8 cellular contexts compared by ENCODE assay signal in the genomic region with DNA sequence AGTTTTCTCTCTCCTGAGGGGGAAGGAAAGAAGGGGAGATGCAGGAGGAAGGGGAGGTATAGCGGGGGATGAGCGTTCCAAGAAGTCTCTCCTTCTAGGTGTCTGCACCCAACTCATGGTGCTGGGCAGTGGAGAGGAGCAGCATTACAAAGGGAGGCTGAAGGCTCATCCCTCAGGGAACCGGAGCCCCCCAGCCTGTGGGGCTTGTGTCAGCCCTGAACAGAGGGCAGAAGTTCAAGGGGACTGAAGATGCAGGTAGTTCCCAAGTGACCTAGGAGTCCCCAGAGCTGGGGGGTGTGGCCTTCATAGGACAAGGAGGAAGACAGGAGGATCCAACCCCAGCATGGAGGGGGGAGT.
DNase-seq lines count a peak whose midpoint lies in the region; ATAC-seq and TF ChIP-seq lines count a peak whose summit lies in the region.
"Had no signal": no experiment of that assay in that cellular context is flagged by ENCODE, and none has a peak within 500 bp of the region (broad histone marks: within the 10 kb centered on the region; RNA-seq: fewer than 3 reads in every experiment).

No MANE protein-coding gene starts in this region.

- peak overlapping the region; percentile 86 for H3K4me3 Mint-ChIP-seq in memory B cell

- no peaks in the 10 kb centered on the region for H3K9me3 ChIP-seq in RWPE2 (ENCODE audit: severe bottlenecking)

- H3K36me3 ChIP-seq in RWPE2 (ENCODE audit: low read depth), result peaks cover 35% of the 10 kb centered on the region

- H3K27ac ChIP-seq in RWPE2 (ENCODE audit: poor library complexity, severe bottlenecking), result peak overlapping the region; percentile 98
- H3K27ac ChIP-seq: SK-N-MC had no signal

- H3K4me1 ChIP-seq in RWPE2 (ENCODE audit: insufficient read depth, poor library complexity, severe bottlenecking), result peaks cover 65% of the 10 kb centered on the region

- no peak overlapping the region for H3K27ac Mint-ChIP-seq in memory B cell

- peak overlapping the region; percentile 75 for H3K4me3 ChIP-seq in AG09309 (ENCODE audit: control insufficient read depth, low read depth, low read length)
- H3K4me3 ChIP-seq in RWPE2 (ENCODE audit: severe bottlenecking), result no peak overlapping the region

- no peaks in the 10 kb centered on the region for H3K27me3 Mint-ChIP-seq in memory B cell

- no peaks in the 10 kb centered on the region for H3K9me3 Mint-ChIP-seq in memory B cell

- no peak for TF ChIP-seq CTCF in AG09309 (IDR thresholded peaks at IDR 0.05; ENCODE audit: control insufficient read depth, insufficient read depth, low read depth, low read length, missing control alignments)
- TF ChIP-seq CTCF in RWPE2 (IDR thresholded peaks at IDR 0.05; ENCODE audit: poor library complexity, severe bottlenecking), result no peak

- H3K36me3 Mint-ChIP-seq in memory B cell, result peaks cover 5% of the 10 kb centered on the region

- no peak for ATAC-seq in RWPE2 (ENCODE audit: low read depth)
- ATAC-seq in memory B cell (ENCODE audit: low read depth), result no peak
- ATAC-seq in HG02610 (IDR thresholded peaks at IDR 0.05; ENCODE audit: unreplicated experiment), result no peak

- H3K4me1 Mint-ChIP-seq in memory B cell, result peaks cover 23% of the 10 kb centered on the region

- no peaks in the 10 kb centered on the region for H3K27me3 ChIP-seq in RWPE2 (ENCODE audit: insufficient read depth, poor library complexity, severe bottlenecking)

- no peak for DNase-seq in AG09309 (ENCODE audit: low read depth)
- no peak for DNase-seq in RWPE2 (ENCODE audit: low spot score)
- DNase-seq in memory B cell (ENCODE audit: low spot score in 2 of 2), result no peak
- no peak for DNase-seq in EL
- no peak for DNase-seq in glomerular visceral epithelial cell (ENCODE audit: extremely low spot score)
- DNase-seq: Karpas-422 had no signal
